22 cellular contexts compared by ENCODE assay signal in the genomic region with DNA sequence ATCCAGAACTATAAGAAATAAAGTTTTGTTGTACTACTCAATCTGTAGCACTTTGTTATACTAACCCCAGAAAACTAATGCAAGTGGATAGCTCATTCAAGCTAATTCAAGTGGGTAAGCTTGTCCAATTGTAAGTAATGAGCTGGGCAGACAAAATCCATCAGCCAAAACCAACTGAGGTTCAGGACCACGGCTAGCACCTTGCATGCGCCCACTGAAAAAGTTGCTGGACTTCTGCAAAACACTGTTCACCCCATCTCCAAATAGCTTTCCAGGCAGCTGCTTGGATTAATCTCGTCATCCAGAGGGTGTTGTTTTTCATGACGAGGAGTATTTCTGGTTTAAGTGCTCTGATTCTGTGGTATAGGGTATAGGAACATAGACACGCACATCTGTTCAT.
DNase-seq lines count a peak whose midpoint lies in the region; ATAC-seq and TF ChIP-seq lines count a peak whose summit lies in the region.
"Had no signal": no experiment of that assay in that cellular context is flagged by ENCODE, and none has a peak within 500 bp of the region (broad histone marks: within the 10 kb centered on the region; RNA-seq: fewer than 3 reads in every experiment).

No MANE protein-coding gene starts in this region.

- no peaks in the 10 kb centered on the region for H3K4me1 ChIP-seq in foreskin keratinocyte
- H3K4me1 ChIP-seq: colonic mucosa, left ventricle myocardium inferior, pancreas had no signal

- no peaks in the 10 kb centered on the region for H3K36me3 Mint-ChIP-seq in stimulated activated memory B cell treated with anti-CD40 and anti-IgM and Interleukin-4, amounts not matched to agents 10 μg/mL and 1 μg/mL and 100 μg/mL, for 72 hours
- H3K36me3 Mint-ChIP-seq: CD8-positive, alpha-beta memory T cell had no signal

- no peak for TF ChIP-seq CTCF in foreskin keratinocyte (conservative IDR thresholded peaks at IDR 0.05)

- no peak overlapping the region for H3K27ac Mint-ChIP-seq in stimulated activated memory B cell treated with anti-CD40 and anti-IgM and Interleukin-4, amounts not matched to agents 10 μg/mL and 1 μg/mL and 100 μg/mL, for 72 hours
- H3K27ac Mint-ChIP-seq: CD8-positive, alpha-beta memory T cell; H9 had no signal

- no peak overlapping the region for H3K4me3 Mint-ChIP-seq in stimulated activated memory B cell treated with anti-CD40 and anti-IgM and Interleukin-4, amounts not matched to agents 10 μg/mL and 1 μg/mL and 100 μg/mL, for 72 hours
- H3K4me3 Mint-ChIP-seq: CD8-positive, alpha-beta memory T cell; H9 had no signal

- peaks cover 44% of the 10 kb centered on the region for H3K27me3 Mint-ChIP-seq in stimulated activated memory B cell treated with anti-CD40 and anti-IgM and Interleukin-4, amounts not matched to agents 10 μg/mL and 1 μg/mL and 100 μg/mL, for 72 hours

- H3K9me3 Mint-ChIP-seq in stimulated activated memory B cell treated with anti-CD40 and anti-IgM and Interleukin-4, amounts not matched to agents 10 μg/mL and 1 μg/mL and 100 μg/mL, for 72 hours, result no peaks in the 10 kb centered on the region
- H3K9me3 Mint-ChIP-seq: CD8-positive, alpha-beta memory T cell; H9 had no signal

- no peaks in the 10 kb centered on the region for H3K4me1 Mint-ChIP-seq in stimulated activated memory B cell treated with anti-CD40 and anti-IgM and Interleukin-4, amounts not matched to agents 10 μg/mL and 1 μg/mL and 100 μg/mL, for 72 hours
- H3K4me1 Mint-ChIP-seq: CD8-positive, alpha-beta memory T cell had no signal

- peak; percentile 2 for DNase-seq in Caki2 (ENCODE audit: low read depth)
- DNase-seq in astrocyte of the hippocampus (ENCODE audit: low read depth, low spot score), result peak; percentile 38
- peak; percentile 20 for DNase-seq in iPS-NIHi7 (ENCODE audit: extremely low spot score)
- DNase-seq in foreskin keratinocyte, result no peak
- no peak for DNase-seq in NK-92 (lab: John Stamatoyannopoulos, UW; ENCODE audit: unreplicated experiment)
- DNase-seq in NCI-H226, result no peak
- DNase-seq: activated CD4-positive, alpha-beta T cell treated with anti-CD3 and anti-CD28 coated beads, Interleukin-2, amount 50 U/mL, for 4 hours; activated naive CD4-positive, alpha-beta T cell treated with anti-CD3 and anti-CD28 coated beads, Interleukin-2, amount 50 U/mL, for 16 hours; activated T-cell treated with anti-CD3 and anti-CD28 coated beads, Interleukin-2, amount 50 U/mL, for 1 hour; CD8-positive, alpha-beta memory T cell; colonic mucosa; foreskin melanocyte; H9; KG1; left ventricle myocardium inferior; NCI-H1105; NCI-H69; pancreas; stimulated activated CD4-positive, alpha-beta T cell treated with anti-CD3 and anti-CD28 coated beads, Interleukin-4, amount 100 ng/mL, for 24 hours had no signal

- H3K27me3 ChIP-seq in foreskin keratinocyte, result no peaks in the 10 kb centered on the region
- H3K27me3 ChIP-seq: colonic mucosa, pancreas had no signal

- H3K27ac ChIP-seq in foreskin keratinocyte, result no peak overlapping the region
- H3K27ac ChIP-seq: colonic mucosa, HL-60, left ventricle myocardium inferior, pancreas had no signal

- in situ Hi-C loops in Caki2 (cut with HindIII; ENCODE audit: low pct_unique_long_range_greater_than_20kb, low sequenced_read_pairs), result no loop called here

- no peak for TF ChIP-seq EP300 in Ishikawa (IDR thresholded peaks at IDR 0.05; ENCODE audit: borderline replicate concordance)

- no peak for TF ChIP-seq RAD21 in Ishikawa (IDR thresholded peaks at IDR 0.05; ENCODE audit: low read depth)

- no peak for ATAC-seq in stimulated activated memory B cell treated with anti-CD40 and anti-IgM and Interleukin-4, amounts not matched to agents 10 μg/mL and 1 μg/mL and 100 μg/mL, for 72 hours
- ATAC-seq in foreskin keratinocyte, result no peak
- ATAC-seq: pancreas had no signal

TF ChIP-seq in Ishikawa, 13 proteins besides CTCF, POLR2A, EP300 and RAD21:
- TF ChIP-seq YY1 (IDR thresholded peaks at IDR 0.05; ENCODE audit: low read depth), result no peak
- TF ChIP-seq CEBPB (IDR thresholded peaks at IDR 0.05), result no peak
- TF ChIP-seq NFIC (IDR thresholded peaks at IDR 0.05), result no peak
- peak; percentile 89 for TF ChIP-seq REST (IDR thresholded peaks at IDR 0.05; ENCODE audit: low read depth)
- no peak for TF ChIP-seq TAF1 (IDR thresholded peaks at IDR 0.05; ENCODE audit: low read depth)

Comparison
In these comparisons a context has a peak if more than half of its experiments do, and no peak if none do; other contexts are left out.
1. DNase-seq: peak in Caki2 (single experiment), astrocyte of the hippocampus (single experiment) and iPS-NIHi7 (single experiment); none in foreskin keratinocyte (0 of 2), NK-92 (single experiment) and NCI-H226 (single experiment).